Comparison of ENCODE assay signal across 10 cellular contexts in genomic region chr2:197497301-197497700, GRCh38. TPM values are rescaled to one million over a fixed set of nuclear protein-coding genes. Genes with fewer than 3 reads are reported as not detected.
DNase-seq lines count a peak whose midpoint lies in the region; ATAC-seq and TF ChIP-seq lines count a peak whose summit lies in the region.
"Had no signal": no experiment of that assay in that cellular context is flagged by ENCODE, and none has a peak within 500 bp of the region (broad histone marks: within the 10 kb centered on the region; RNA-seq: fewer than 3 reads in every experiment).

No MANE protein-coding gene starts in this region.

- no peak overlapping the region for H3K27ac ChIP-seq in CD4-positive, alpha-beta T cell (ENCODE audit: low read depth, low read length)
- H3K27ac ChIP-seq in HUES64 (ENCODE audit: low read depth, low read length) (no peak overlapping the region), mesendoderm (ENCODE audit: low read depth, low read length) (no peak overlapping the region)

- H2BK120ac ChIP-seq in mesendoderm (ENCODE audit: low read depth, low read length): no peak overlapping the region

- intact Hi-C loops in CD4-positive, alpha-beta T cell (cut with DNase I, micrococcal nuclease): loop anchor here in 1 of 2 experiments (2.0 to 5.0 kb wide), 2 partner anchors 38 to 210 kb away; partner anchors contain the start of gene MARS2

- peaks cover 69% of the 10 kb centered on the region for H3K79me2 ChIP-seq in mesendoderm (ENCODE audit: control insufficient read depth, insufficient read depth, low read length)

- H3K4me3 ChIP-seq in HUES64 (ENCODE audit: low read length): peak overlapping the region; percentile 76
- H3K4me3 ChIP-seq in mesendoderm (ENCODE audit: low read length): no peak overlapping the region

- H3K4me3 Mint-ChIP-seq in CD4-positive, alpha-beta T cell: peak overlapping the region; percentile 94

- no peak for DNase-seq in CD4-positive, alpha-beta T cell
- DNase-seq in amniotic epithelial cell (ENCODE audit: low read depth) (peak; percentile 16), mesendoderm (no peak), NCI-H2029 treated with DMSO at 0.1 percent for 48 hours (lab: John Stamatoyannopoulos, UW) (no peak)
- DNase-seq: EL, NCI-H1092 had no signal

- peaks cover 26% of the 10 kb centered on the region for H3K4me1 ChIP-seq in HUES64 (ENCODE audit: insufficient read depth, low read length)
- H3K4me1 ChIP-seq in mesendoderm (ENCODE audit: control insufficient read depth, low read depth, low read length): peaks cover under 1% of the 10 kb centered on the region

- H3K27me3 Mint-ChIP-seq in CD4-positive, alpha-beta T cell: no peaks in the 10 kb centered on the region

- peak overlapping the region; percentile 87 for H3K27ac Mint-ChIP-seq in CD4-positive, alpha-beta T cell

- H2AK5ac ChIP-seq in mesendoderm (ENCODE audit: low read length): no peak overlapping the region

- H3K9me3 ChIP-seq in CD4-positive, alpha-beta T cell (ENCODE audit: control insufficient read depth, low read length): no peaks in the 10 kb centered on the region
- H3K9me3 ChIP-seq in HUES64 (ENCODE audit: insufficient read depth, low read depth, low read length): no peaks in the 10 kb centered on the region

- 72% methylated on average over 2 of the region's 2 CpGs for WGBS in HUES64
- no CpG with 5 or more reads among the region's 2 CpGs for WGBS in mesendoderm (ENCODE audit: extremely low coverage, insufficient coverage, low lambda C conversion rate)

- H3K27me3 ChIP-seq in CD4-positive, alpha-beta T cell (ENCODE audit: control insufficient read depth, insufficient read depth, low read length): no peaks in the 10 kb centered on the region
- H3K27me3 ChIP-seq in HUES64 (ENCODE audit: insufficient read depth, low read length) (no peaks in the 10 kb centered on the region), mesendoderm (ENCODE audit: insufficient read depth, low read length, poor library complexity) (no peaks in the 10 kb centered on the region)

- H3K9me3 Mint-ChIP-seq in CD4-positive, alpha-beta T cell: no peaks in the 10 kb centered on the region

- H3K4me1 Mint-ChIP-seq in CD4-positive, alpha-beta T cell (ENCODE audit: low read depth): peaks cover 64% of the 10 kb centered on the region

- TF ChIP-seq CTCF in CD4-positive, alpha-beta T cell (IDR thresholded peaks at IDR 0.05): no peak

- no peak overlapping the region for H3K23ac ChIP-seq in mesendoderm (ENCODE audit: low read length)

- peak overlapping the region; percentile 16 for H3K4me2 ChIP-seq in mesendoderm (ENCODE audit: low read length)

- H2BK5ac ChIP-seq in mesendoderm (ENCODE audit: low read length): no peak overlapping the region

- CTCF ChIA-PET in CD4-positive, alpha-beta T cell (lab: Charles Lee): interaction anchor here (0.9 kb wide), 1 partner anchor 25 kb away, joined by 3 read pairs; no protein-coding TSS in a partner anchor

- no peak overlapping the region for H4K8ac ChIP-seq in mesendoderm (ENCODE audit: low read depth, low read length)

- H3K18ac ChIP-seq in mesendoderm (ENCODE audit: low read length): no peak overlapping the region

- POLR2A ChIA-PET in CD4-positive, alpha-beta T cell (lab: Charles Lee): interaction anchor here (1.8 to 8.1 kb wide), 4 partner anchors 18 to 63 kb away, joined by 9 to 219 read pairs (median 108); partner anchors contain the start of genes COQ10B, MOB4 and SF3B1

- no peaks in the 10 kb centered on the region for H3K79me1 ChIP-seq in mesendoderm (ENCODE audit: low read length)

- H3K36me3 ChIP-seq in HUES64 (ENCODE audit: insufficient read depth, low read length) (peaks cover 72% of the 10 kb centered on the region), mesendoderm (ENCODE audit: control insufficient read depth, insufficient read depth, low read length) (peaks cover 8% of the 10 kb centered on the region)

- ATAC-seq in CD4-positive, alpha-beta T cell (ENCODE audit: poor library complexity): no peak
- ATAC-seq in GM19455 (IDR thresholded peaks at IDR 0.05; ENCODE audit: unreplicated experiment): no peak
- no peak for ATAC-seq in GM21529 (IDR thresholded peaks at IDR 0.05; ENCODE audit: unreplicated experiment)
- ATAC-seq in GM21786 (IDR thresholded peaks at IDR 0.05; ENCODE audit: unreplicated experiment): no peak

- peak overlapping the region; percentile 96; the same call in 1 of the 2 replicates for H3K9ac ChIP-seq in HUES64 (ENCODE audit: low read depth, low read length)
- H3K9ac ChIP-seq in mesendoderm (ENCODE audit: low read length): peak overlapping the region; percentile 66

- no peak overlapping the region for H3K4ac ChIP-seq in mesendoderm (ENCODE audit: low read depth, low read length)

- peaks cover 92% of the 10 kb centered on the region for H3K36me3 Mint-ChIP-seq in CD4-positive, alpha-beta T cell (ENCODE audit: low read depth)

- no peak overlapping the region for H3K56ac ChIP-seq in mesendoderm (ENCODE audit: low read length)

- H4K5ac ChIP-seq in mesendoderm (ENCODE audit: low read length): no peak overlapping the region

- no peak overlapping the region for H2BK15ac ChIP-seq in mesendoderm (replicated peaks; ENCODE audit: low read depth)

RNA-seq across cellular contexts. Expression of gene HSPD1, which starts 2.3 kb away (rescaled TPM):
- 100 to 1,000 TPM; 154 to 157 TPM for total RNA-seq in CD4-positive, alpha-beta T cell
- polyA plus RNA-seq in HUES64 (2013, experiment 1 of 2): 690 TPM
- 662 TPM for polyA plus RNA-seq in HUES64 (2013, experiment 2 of 2)
- 828 TPM for polyA plus RNA-seq in mesendoderm (2013, experiment 1 of 2)
- polyA plus RNA-seq in mesendoderm (2013, experiment 2 of 2): 823 TPM

RNA-seq across cellular contexts. Expression of gene HSPE1, which starts 2.9 kb away (rescaled TPM):
- 10 to 100 TPM; 50.8 to 56.2 TPM for total RNA-seq in CD4-positive, alpha-beta T cell
- polyA plus RNA-seq in HUES64 (2013, experiment 1 of 2): 436 TPM
- polyA plus RNA-seq in HUES64 (2013, experiment 2 of 2): 434 TPM
- polyA plus RNA-seq in mesendoderm (2013, experiment 1 of 2): 912 TPM
- polyA plus RNA-seq in mesendoderm (2013, experiment 2 of 2): 910 TPM

RNA-seq across cellular contexts. Expression of gene MOB4, which starts 18.6 kb away (rescaled TPM):
- 10 to 100 TPM; 28.4 to 29.8 TPM for total RNA-seq in CD4-positive, alpha-beta T cell
- 58.5 TPM for polyA plus RNA-seq in HUES64 (2013, experiment 1 of 2)
- 68.2 TPM for polyA plus RNA-seq in HUES64 (2013, experiment 2 of 2)
- polyA plus RNA-seq in mesendoderm (2013, experiment 1 of 2): 67.2 TPM
- polyA plus RNA-seq in mesendoderm (2013, experiment 2 of 2): 67.7 TPM

RNA-seq across cellular contexts. Expression of gene COQ10B, which starts 43.9 kb away (rescaled TPM):
- total RNA-seq in CD4-positive, alpha-beta T cell: 10 to 100 TPM; 53.4 to 55.3 TPM
- polyA plus RNA-seq in HUES64 (2013, experiment 1 of 2): 13.3 TPM
- 15.6 TPM for polyA plus RNA-seq in HUES64 (2013, experiment 2 of 2)
- polyA plus RNA-seq in mesendoderm (2013, experiment 1 of 2): 11.6 TPM
- 11.5 TPM for polyA plus RNA-seq in mesendoderm (2013, experiment 2 of 2)
